23 cellular contexts compared by ENCODE assay signal in the genomic region with DNA sequence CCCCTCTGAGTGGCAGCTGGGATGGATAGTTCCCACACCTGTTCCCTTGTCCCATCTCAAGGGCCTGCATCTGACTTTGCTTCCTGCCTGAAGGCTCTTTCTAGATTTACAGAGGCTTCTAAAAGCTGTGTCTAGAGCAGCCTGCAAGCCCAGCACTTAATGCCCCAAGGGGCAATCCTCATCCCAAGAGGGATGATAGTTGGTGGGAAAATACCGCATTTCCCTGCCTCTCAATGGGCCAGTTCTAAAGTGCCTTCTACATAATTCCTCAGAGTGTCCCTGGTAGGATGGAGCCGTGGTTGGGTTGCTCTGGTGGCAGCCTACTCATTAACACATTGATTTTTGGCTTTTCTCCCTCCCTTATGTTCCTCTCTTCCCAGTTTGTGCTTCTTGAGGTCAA. TPM values are rescaled to one million over a fixed set of nuclear protein-coding genes. Genes with fewer than 3 reads are reported as not detected.
DNase-seq lines count a peak whose midpoint lies in the region; ATAC-seq and TF ChIP-seq lines count a peak whose summit lies in the region.
"Had no signal": no experiment of that assay in that cellular context is flagged by ENCODE, and none has a peak within 500 bp of the region (broad histone marks: within the 10 kb centered on the region; RNA-seq: fewer than 3 reads in every experiment).

No MANE protein-coding gene starts in this region.

- no peak overlapping the region for H2AFZ ChIP-seq in mesenchymal stem cell (ENCODE audit: low read depth, low read length)
- H2AFZ ChIP-seq in neural progenitor cell (replicated peaks): no peak overlapping the region

- H2BK15ac ChIP-seq in mesenchymal stem cell (ENCODE audit: low read depth, poor library complexity, severe bottlenecking): no peak overlapping the region

- TF ChIP-seq CTCF in AG04450 (IDR thresholded peaks at IDR 0.05; ENCODE audit: low read depth, low read length) (no peak), astrocyte of the spinal cord (IDR thresholded peaks at IDR 0.05; ENCODE audit: low read depth, low read length) (no peak), esophagus squamous epithelium (IDR thresholded peaks at IDR 0.05) (no peak), neural progenitor cell (IDR thresholded peaks at IDR 0.05) (no peak)

- H2AK5ac ChIP-seq in mesenchymal stem cell (ENCODE audit: low read length, severe bottlenecking): peak overlapping the region; percentile 34

- no peak overlapping the region for H3K27ac Mint-ChIP-seq in neural progenitor cell
- H3K27ac Mint-ChIP-seq: activated naive CD8-positive, alpha-beta T cell; activated T-helper 2 cell treated with anti-CD3 and anti-CD28 coated beads, Interferon-gamma antibody, Interleukin-2, Interleukin-4, amounts not matched to agents 10 μg/mL and 5 μg/mL and 100 μg/mL, durations not matched to agents 14 hours and 24 hours and 36 hours; T-helper 1 cell treated with Interleukin-12 subunit alpha and Interleukin-12 subunit beta and Interleukin-4 antibody, amounts not matched to agents 30 μg/mL and 1 μg/mL, for 36 hours had no signal

- H3K4me3 ChIP-seq in AG04450 (ENCODE audit: low read depth, low read length) (no peak overlapping the region), HUES6 (ENCODE audit: low read depth, low read length) (no peak overlapping the region), astrocyte of the spinal cord (ENCODE audit: low read depth, low read length) (no peak overlapping the region), mesenchymal stem cell (ENCODE audit: insufficient read depth in 1 of 2, low read depth in 1 of 2, low read length in 2 of 2) (no peak overlapping the region), esophagus squamous epithelium (no peak overlapping the region), neural progenitor cell (no peak overlapping the region)
- H3K4me3 ChIP-seq: colonic mucosa, heart left ventricle, left lung had no signal

- H3K9ac ChIP-seq in HUES6 (ENCODE audit: low read length): no peak overlapping the region
- H3K9ac ChIP-seq in mesenchymal stem cell (ENCODE audit: low read length): peak overlapping the region; percentile 51
- no peak overlapping the region for H3K9ac ChIP-seq in neural progenitor cell

- no peaks in the 10 kb centered on the region for H3K79me1 ChIP-seq in mesenchymal stem cell (replicated peaks; ENCODE audit: low read length, poor library complexity, severe bottlenecking)

- H3K4me3 Mint-ChIP-seq in neural progenitor cell: no peak overlapping the region
- H3K4me3 Mint-ChIP-seq: activated naive CD8-positive, alpha-beta T cell; endodermal cell; T-helper 1 cell treated with Interleukin-12 subunit alpha and Interleukin-12 subunit beta and Interleukin-4 antibody, amounts not matched to agents 30 μg/mL and 1 μg/mL, for 36 hours had no signal

- POLR2A ChIA-PET in AG04450 (lab: Yijun Ruan, JAX): no interaction called here

- H3K4me1 ChIP-seq in HUES6 (ENCODE audit: control insufficient read depth, insufficient read depth, low read length) (peaks cover 32% of the 10 kb centered on the region; the same call in 1 of the 2 replicates), mesenchymal stem cell (ENCODE audit: control insufficient read depth, insufficient read depth, low read depth, low read length) (peaks cover 9% of the 10 kb centered on the region), esophagus squamous epithelium (peaks cover 4 to 62% (median 13%) of the 10 kb centered on the region in 3 donors), neural progenitor cell (peaks cover 5% of the 10 kb centered on the region)
- H3K4me1 ChIP-seq: colonic mucosa had no signal

- H3K4me2 ChIP-seq in mesenchymal stem cell (ENCODE audit: low read length, poor library complexity, severe bottlenecking) (no peak overlapping the region), neural progenitor cell (no peak overlapping the region)

- H2BK12ac ChIP-seq in mesenchymal stem cell (ENCODE audit: low read length in 2 of 2): peak overlapping the region; percentile 16 to 25

- no peak for TF ChIP-seq POLR2A in esophagus squamous epithelium (IDR thresholded peaks at IDR 0.05)

- no peaks in the 10 kb centered on the region for H3K36me3 ChIP-seq in HUES6 (ENCODE audit: control insufficient read depth, insufficient read depth, low read length)
- peaks cover 0 to 3% of the 10 kb centered on the region in 2 experiments for H3K36me3 ChIP-seq in mesenchymal stem cell (ENCODE audit: control insufficient read depth in 1 of 2, insufficient read depth in 2 of 2, low read depth in 1 of 2, low read length in 2 of 2)
- H3K36me3 ChIP-seq in esophagus squamous epithelium: no peaks in the 10 kb centered on the region
- H3K36me3 ChIP-seq in neural progenitor cell: no peaks in the 10 kb centered on the region
- H3K36me3 ChIP-seq: colonic mucosa, heart left ventricle, left lung had no signal

- H2BK5ac ChIP-seq in mesenchymal stem cell (ENCODE audit: low read depth, low read length, poor library complexity, severe bottlenecking): no peak overlapping the region

- H3K4me1 Mint-ChIP-seq in neural progenitor cell: peaks cover 2% of the 10 kb centered on the region

- H3K27me3 ChIP-seq in AG04450 (ENCODE audit: control insufficient read depth, insufficient read depth, low read length) (no peaks in the 10 kb centered on the region), HUES6 (ENCODE audit: control insufficient read depth, insufficient read depth, low read length) (no peaks in the 10 kb centered on the region), mesenchymal stem cell (ENCODE audit: control insufficient read depth in 1 of 2, insufficient read depth in 1 of 2, low read length in 2 of 2) (no peaks in the 10 kb centered on the region), esophagus squamous epithelium (no peaks in the 10 kb centered on the region), neural progenitor cell (no peaks in the 10 kb centered on the region)
- H3K27me3 ChIP-seq: colonic mucosa, heart left ventricle, left lung had no signal

- 89% methylated on average over 2 of the region's 2 CpGs for WGBS in mesenchymal stem cell
- WGBS in esophagus squamous epithelium, 2 donors: 60 to 69% methylated on average over 2 of the region's 2 CpGs

- no peaks in the 10 kb centered on the region for H3F3A ChIP-seq in neural progenitor cell (ENCODE audit: low read depth)

- H3K36me3 Mint-ChIP-seq in neural progenitor cell: no peaks in the 10 kb centered on the region
- H3K36me3 Mint-ChIP-seq: activated naive CD8-positive, alpha-beta T cell had no signal

- no peaks in the 10 kb centered on the region for H3K79me2 ChIP-seq in neural progenitor cell (ENCODE audit: low read depth)

- no peak overlapping the region for H2BK120ac ChIP-seq in mesenchymal stem cell (ENCODE audit: low read depth, low read length)

- H3K4ac ChIP-seq in mesenchymal stem cell (ENCODE audit: low read depth in 1 of 2, low read length in 2 of 2): peak overlapping the region in 1 of 2 experiments; percentile 3

- no peaks in the 10 kb centered on the region for H3K9me3 Mint-ChIP-seq in neural progenitor cell
- H3K9me3 Mint-ChIP-seq: activated T-helper 2 cell treated with anti-CD3 and anti-CD28 coated beads, Interferon-gamma antibody, Interleukin-2, Interleukin-4, amounts not matched to agents 10 μg/mL and 5 μg/mL and 100 μg/mL, durations not matched to agents 14 hours and 24 hours and 36 hours; endodermal cell; T-helper 1 cell treated with Interleukin-12 subunit alpha and Interleukin-12 subunit beta and Interleukin-4 antibody, amounts not matched to agents 30 μg/mL and 1 μg/mL, for 36 hours had no signal

- peak overlapping the region; percentile 2 for H4K8ac ChIP-seq in mesenchymal stem cell (ENCODE audit: low read length)

- no peak overlapping the region for H3K23ac ChIP-seq in mesenchymal stem cell (ENCODE audit: low read length in 2 of 2)

- in situ Hi-C loops in astrocyte of the spinal cord (cut with HindIII; ENCODE audit: low sequenced_read_pairs): no loop called here

- H3K18ac ChIP-seq in mesenchymal stem cell (ENCODE audit: low read depth in 1 of 2, low read length in 2 of 2): peak overlapping the region; percentile 28 to 93

- no peak overlapping the region for H3K14ac ChIP-seq in mesenchymal stem cell (ENCODE audit: low read length in 2 of 2)

- intact Hi-C loops in esophagus squamous epithelium (cut with DNase I): no loop called here

- CTCF ChIA-PET in AG04450 (lab: Charles Lee): interaction anchor here (3.2 kb wide), 1 partner anchor 16 kb away, joined by 10 read pairs; no protein-coding TSS in a partner anchor

- H3K9me3 ChIP-seq in AG04450 (ENCODE audit: control insufficient read depth, insufficient read depth, low read length) (no peaks in the 10 kb centered on the region; the same call in 1 of the 2 replicates), HUES6 (ENCODE audit: control insufficient read depth, insufficient read depth, low read depth, low read length) (no peaks in the 10 kb centered on the region), mesenchymal stem cell (ENCODE audit: control insufficient read depth, low read length) (no peaks in the 10 kb centered on the region), esophagus squamous epithelium (no peaks in the 10 kb centered on the region), neural progenitor cell (ENCODE audit: low read depth) (no peaks in the 10 kb centered on the region)
- H3K9me3 ChIP-seq: colonic mucosa, heart left ventricle, left lung had no signal

- H4K91ac ChIP-seq in mesenchymal stem cell (ENCODE audit: low read length): peak overlapping the region; percentile 1

- DNase-seq in AG04450 (ENCODE audit: low read depth, low spot score): no peak
- DNase-seq in astrocyte of the spinal cord (ENCODE audit: low read depth, low spot score): peak; percentile 5
- DNase-seq in mesenchymal stem cell: no peak
- DNase-seq in esophagus squamous epithelium (lab: John Stamatoyannopoulos, UW): no peak
- no peak for DNase-seq in neural progenitor cell (ENCODE audit: low spot score)
- no peak for DNase-seq in NCI-H2107 (lab: John Stamatoyannopoulos, UW)
- DNase-seq: activated CD4-positive, alpha-beta T cell treated with anti-CD3 and anti-CD28 coated beads, Interleukin-2, amount 50 U/mL, for 1 hour; activated CD8-positive, alpha-beta memory T cell treated with anti-CD3 and anti-CD28 coated beads, Interleukin-2, amount 50 U/mL, for 4 hours; C1 segment of cervical spinal cord; colonic mucosa; endodermal cell; heart left ventricle; left lung; NCI-H1048; NCI-H1930; OCI-M1; SIG-M5 had no signal

- H3K27ac ChIP-seq in AG04450 (ENCODE audit: low read depth, low read length): peak overlapping the region; percentile 89
- H3K27ac ChIP-seq in HUES6 (ENCODE audit: low read depth, low read length): peak overlapping the region; percentile 64; the same call in 1 of the 2 replicates
- H3K27ac ChIP-seq in mesenchymal stem cell (ENCODE audit: low read length, poor library complexity, severe bottlenecking): peak overlapping the region; percentile 88
- peak overlapping the region in 1 of 4 donors; percentile 46 for H3K27ac ChIP-seq in esophagus squamous epithelium
- no peak overlapping the region for H3K27ac ChIP-seq in neural progenitor cell
- H3K27ac ChIP-seq: colonic mucosa, heart left ventricle had no signal

- peaks cover 2% of the 10 kb centered on the region for H3K27me3 Mint-ChIP-seq in neural progenitor cell (ENCODE audit: insufficient read depth, low read depth)

- no peak for ATAC-seq in GM19467 (IDR thresholded peaks at IDR 0.05; ENCODE audit: unreplicated experiment)

- no peaks in the 10 kb centered on the region for H4K20me1 ChIP-seq in neural progenitor cell (ENCODE audit: low read depth)

RNA-seq across cellular contexts. Expression of a gene that starts 29.5 kb away (rescaled TPM):
- polyA plus RNA-seq in AG04450 (2011; rRNA removed): 0.20 and 0.32 TPM in 2 replicates
- 0.14 and 0.61 TPM in 2 replicates for polyA minus RNA-seq in AG04450 (2011; rRNA and poly(A)+ RNA removed)
- polyA plus RNA-seq in mesenchymal stem cell (2013, experiment 1 of 2): 0.23 TPM
- polyA plus RNA-seq in mesenchymal stem cell (2013, experiment 2 of 2): 0.15 TPM
- total RNA-seq in esophagus squamous epithelium (10 to 100 TPM; 28.7 to 81.3 (median 44.8) TPM), neural progenitor cell (ENCODE audit: low replicate concordance) (0.28 and 0.47 TPM in 2 replicates)
- total RNA-seq: activated T-helper 2 cell treated with anti-CD3 and anti-CD28 coated beads, Interferon-gamma antibody, Interleukin-2, Interleukin-4, amounts not matched to agents 10 μg/mL and 5 μg/mL and 100 μg/mL, durations not matched to agents 14 hours and 24 hours and 36 hours had no signal

RNA-seq across cellular contexts. Expression of a gene that starts 56.0 kb away (rescaled TPM):
- polyA plus RNA-seq in AG04450 (2011; rRNA removed): 0.12 and 0.15 TPM in 2 replicates
- polyA minus RNA-seq in AG04450 (2011; rRNA and poly(A)+ RNA removed): not detected in 2 replicates
- 0.11 TPM for polyA plus RNA-seq in mesenchymal stem cell (2013, experiment 1 of 2)
- polyA plus RNA-seq in mesenchymal stem cell (2013, experiment 2 of 2): 0.07 TPM
- 10 to 100 TPM in 2 of 4 donors, 1 to 10 TPM in 2; 2.9 to 10.8 (median 9.2) TPM for total RNA-seq in esophagus squamous epithelium
- 0.65 and 0.81 TPM in 2 replicates for total RNA-seq in neural progenitor cell (ENCODE audit: low replicate concordance)
- total RNA-seq: activated T-helper 2 cell treated with anti-CD3 and anti-CD28 coated beads, Interferon-gamma antibody, Interleukin-2, Interleukin-4, amounts not matched to agents 10 μg/mL and 5 μg/mL and 100 μg/mL, durations not matched to agents 14 hours and 24 hours and 36 hours; HT1080 had no signal

Comparison
In these comparisons a context has a peak if more than half of its experiments do, and no peak if none do; other contexts are left out.
1. RNA of a gene that starts 29.5 kb away (total RNA-seq): 28.7 to 81.3 TPM in esophagus squamous epithelium; 0.28 to 0.47 TPM in neural progenitor cell; every median in the first group is over 10 times any median in the second.